ENCODE assay signal across 13 cellular contexts in genomic region chr12:124765571-124766489, GRCh38.
DNase-seq lines count a peak whose midpoint lies in the region; ATAC-seq and TF ChIP-seq lines count a peak whose summit lies in the region.
"Had no signal": no experiment of that assay in that cellular context is flagged by ENCODE, and none has a peak within 500 bp of the region (broad histone marks: within the 10 kb centered on the region; RNA-seq: fewer than 3 reads in every experiment).

No MANE protein-coding gene starts in this region.

- H3K27me3 Mint-ChIP-seq in activated CD4-positive, alpha-beta T cell treated with anti-CD3 and anti-CD28 coated beads, Interleukin-2, amount 10 ng/mL, durations not matched to agents 24 days and 14 days: peaks cover 16% of the 10 kb centered on the region

- intact Hi-C loops in upper lobe of right lung (cut with DNase I): loop anchor here (5.0 to 10.0 kb wide), 2 partner anchors 201 to 729 kb away; partner anchors contain the start of gene NCOR2
- intact Hi-C loops in activated CD4-positive, alpha-beta T cell treated with anti-CD3 and anti-CD28 coated beads, Interleukin-2, amount 10 ng/mL, durations not matched to agents 24 days and 14 days (cut with micrococcal nuclease): loop anchor here (2.0 to 5.0 kb wide), 4 partner anchors 25 to 374 kb away; partner anchors contain the start of gene NCOR2

- H3K9me3 ChIP-seq in SJSA1 (replicated peaks): peaks cover 5% of the 10 kb centered on the region
- peaks cover 0 to 10% (median 0%) of the 10 kb centered on the region in 3 donors for H3K9me3 ChIP-seq in gastroesophageal sphincter
- no peaks in the 10 kb centered on the region for H3K9me3 ChIP-seq in upper lobe of right lung

- H3K4me3 ChIP-seq in SJSA1 (no peak overlapping the region), gastroesophageal sphincter (no peak overlapping the region), upper lobe of right lung (no peak overlapping the region)
- H3K4me3 ChIP-seq: K562 had no signal

- no peak for TF ChIP-seq CTCF in gastroesophageal sphincter (IDR thresholded peaks at IDR 0.05)
- no peak for TF ChIP-seq CTCF in omental fat pad (IDR thresholded peaks at IDR 0.05)
- no peak for TF ChIP-seq CTCF in upper lobe of right lung (IDR thresholded peaks at IDR 0.05)

- ATAC-seq in gastroesophageal sphincter: peak; percentile 19
- peak; percentile 18 for ATAC-seq in omental fat pad (ENCODE audit: low FRiP score)
- no peak for ATAC-seq in upper lobe of right lung
- ATAC-seq: K562 had no signal

- H3K4me1 ChIP-seq in SJSA1 (replicated peaks) (peaks cover 76% of the 10 kb centered on the region), gastroesophageal sphincter (peaks cover 6 to 65% (median 34%) of the 10 kb centered on the region in 3 donors), upper lobe of right lung (peaks cover 24% of the 10 kb centered on the region)

- peaks cover 8% of the 10 kb centered on the region for H3K9me3 Mint-ChIP-seq in activated CD4-positive, alpha-beta T cell treated with anti-CD3 and anti-CD28 coated beads, Interleukin-2, amount 10 ng/mL, durations not matched to agents 24 days and 14 days

- no peak overlapping the region for H3K27ac Mint-ChIP-seq in activated CD4-positive, alpha-beta T cell treated with anti-CD3 and anti-CD28 coated beads, Interleukin-2, amount 10 ng/mL, durations not matched to agents 24 days and 14 days
- H3K27ac Mint-ChIP-seq: activated naive CD8-positive, alpha-beta T cell treated with anti-CD3 and anti-CD28 coated beads for 36 hours had no signal

- no peak for TF ChIP-seq EP300 in gastroesophageal sphincter (IDR thresholded peaks at IDR 0.05)

- H3K27ac ChIP-seq in SJSA1: peak overlapping the region; percentile 75
- H3K27ac ChIP-seq in gastroesophageal sphincter: peak overlapping the region; percentile 77 to 88 (median 85)
- peak overlapping the region; percentile 72 for H3K27ac ChIP-seq in upper lobe of right lung

- TF ChIP-seq POLR2A in gastroesophageal sphincter (IDR thresholded peaks at IDR 0.05): no peak

- H3K36me3 ChIP-seq in SJSA1 (peaks cover 4% of the 10 kb centered on the region; the same call in 1 of the 2 replicates), gastroesophageal sphincter (no peaks in the 10 kb centered on the region), upper lobe of right lung (no peaks in the 10 kb centered on the region)

- no peak overlapping the region for H3K4me3 Mint-ChIP-seq in activated CD4-positive, alpha-beta T cell treated with anti-CD3 and anti-CD28 coated beads, Interleukin-2, amount 10 ng/mL, durations not matched to agents 24 days and 14 days
- H3K4me3 Mint-ChIP-seq: activated naive CD8-positive, alpha-beta T cell treated with anti-CD3 and anti-CD28 coated beads for 36 hours had no signal

- DNase-seq in SJSA1 (ENCODE audit: low read depth in 1 of 2, low spot score in 2 of 2): peak in 1 of 2 experiments; percentile 77
- no peak for DNase-seq in omental fat pad (ENCODE audit: low spot score)
- no peak for DNase-seq in upper lobe of right lung
- DNase-seq in activated CD4-positive, alpha-beta T cell treated with anti-CD3 and anti-CD28 coated beads, Interleukin-2, amount 10 ng/mL, durations not matched to agents 24 days and 14 days: no peak
- DNase-seq in DMS53 (lab: John Stamatoyannopoulos, UW): no peak
- no peak for DNase-seq in DMS79 treated with DMSO at 0.1 percent for 48 hours (lab: John Stamatoyannopoulos, UW)
- DNase-seq: activated naive CD8-positive, alpha-beta T cell treated with anti-CD3 and anti-CD28 coated beads for 36 hours; effector memory CD4-positive, alpha-beta T cell; NCI-H2081; OCI-M1; T-helper 9 cell had no signal

- H3K36me3 Mint-ChIP-seq in activated CD4-positive, alpha-beta T cell treated with anti-CD3 and anti-CD28 coated beads, Interleukin-2, amount 10 ng/mL, durations not matched to agents 24 days and 14 days (ENCODE audit: low read depth): peaks cover 8% of the 10 kb centered on the region

- 42 to 50% methylated on average over 8 of the region's 9 CpGs for WGBS in gastroesophageal sphincter (ENCODE audit: low coverage in 1 of 2), 2 donors

- H3K27me3 ChIP-seq in SJSA1 (replicated peaks) (no peaks in the 10 kb centered on the region), gastroesophageal sphincter (no peaks in the 10 kb centered on the region), upper lobe of right lung (no peaks in the 10 kb centered on the region)

- peaks cover 18% of the 10 kb centered on the region for H3K4me1 Mint-ChIP-seq in activated CD4-positive, alpha-beta T cell treated with anti-CD3 and anti-CD28 coated beads, Interleukin-2, amount 10 ng/mL, durations not matched to agents 24 days and 14 days
